In the genomic region with DNA sequence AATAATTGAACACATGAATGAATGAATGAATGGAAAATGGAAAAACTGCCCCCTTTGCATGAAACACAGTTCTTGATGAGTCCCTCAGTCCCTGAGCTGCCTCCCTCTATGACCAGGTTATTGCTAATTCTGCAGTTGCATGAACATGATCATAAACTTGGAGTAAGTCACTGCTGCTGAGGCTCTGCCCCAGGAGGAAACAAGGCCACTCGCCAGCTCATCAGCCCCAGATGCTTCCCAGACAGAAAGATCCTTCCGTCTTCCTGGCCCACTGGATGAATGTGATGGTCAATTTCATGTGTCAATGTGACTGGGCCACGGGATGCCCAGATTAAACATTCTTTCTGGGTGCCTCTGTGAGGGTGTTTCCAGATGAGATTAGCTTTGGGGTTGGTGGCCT, we compare ENCODE assay signal across 1 cellular context.
TF ChIP-seq lines count a peak whose summit lies in the region.

No MANE protein-coding gene starts in this region.

TF ChIP-seq in IMR-90, 13 proteins besides CTCF, POLR2A, EP300 and RAD21 (continued from another document):
- TF ChIP-seq, protein P1, sequence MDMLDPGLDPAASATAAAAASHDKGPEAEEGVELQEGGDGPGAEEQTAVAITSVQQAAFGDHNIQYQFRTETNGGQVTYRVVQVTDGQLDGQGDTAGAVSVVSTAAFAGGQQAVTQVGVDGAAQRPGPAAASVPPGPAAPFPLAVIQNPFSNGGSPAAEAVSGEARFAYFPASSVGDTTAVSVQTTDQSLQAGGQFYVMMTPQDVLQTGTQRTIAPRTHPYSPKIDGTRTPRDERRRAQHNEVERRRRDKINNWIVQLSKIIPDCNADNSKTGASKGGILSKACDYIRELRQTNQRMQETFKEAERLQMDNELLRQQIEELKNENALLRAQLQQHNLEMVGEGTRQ (IDR thresholded peaks at IDR 0.05; ENCODE audit: low read depth, low read length): no peak
- TF ChIP-seq RCOR1 (IDR thresholded peaks at IDR 0.05; ENCODE audit: insufficient replicate concordance, low read length): no peak
- no peak for TF ChIP-seq MXI1 (IDR thresholded peaks at IDR 0.05; ENCODE audit: borderline replicate concordance, low read depth, low read length)
- no peak for TF ChIP-seq CEBPB (IDR thresholded peaks at IDR 0.05; ENCODE audit: low read depth, low read length)
- TF ChIP-seq, protein P2, sequence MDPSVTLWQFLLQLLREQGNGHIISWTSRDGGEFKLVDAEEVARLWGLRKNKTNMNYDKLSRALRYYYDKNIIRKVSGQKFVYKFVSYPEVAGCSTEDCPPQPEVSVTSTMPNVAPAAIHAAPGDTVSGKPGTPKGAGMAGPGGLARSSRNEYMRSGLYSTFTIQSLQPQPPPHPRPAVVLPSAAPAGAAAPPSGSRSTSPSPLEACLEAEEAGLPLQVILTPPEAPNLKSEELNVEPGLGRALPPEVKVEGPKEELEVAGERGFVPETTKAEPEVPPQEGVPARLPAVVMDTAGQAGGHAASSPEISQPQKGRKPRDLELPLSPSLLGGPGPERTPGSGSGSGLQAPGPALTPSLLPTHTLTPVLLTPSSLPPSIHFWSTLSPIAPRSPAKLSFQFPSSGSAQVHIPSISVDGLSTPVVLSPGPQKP (IDR thresholded peaks at IDR 0.05; ENCODE audit: borderline replicate concordance, low read depth, low read length): no peak
TF ChIP-seq in IMR-90: peak in this region for 0.
